In the genomic region with DNA sequence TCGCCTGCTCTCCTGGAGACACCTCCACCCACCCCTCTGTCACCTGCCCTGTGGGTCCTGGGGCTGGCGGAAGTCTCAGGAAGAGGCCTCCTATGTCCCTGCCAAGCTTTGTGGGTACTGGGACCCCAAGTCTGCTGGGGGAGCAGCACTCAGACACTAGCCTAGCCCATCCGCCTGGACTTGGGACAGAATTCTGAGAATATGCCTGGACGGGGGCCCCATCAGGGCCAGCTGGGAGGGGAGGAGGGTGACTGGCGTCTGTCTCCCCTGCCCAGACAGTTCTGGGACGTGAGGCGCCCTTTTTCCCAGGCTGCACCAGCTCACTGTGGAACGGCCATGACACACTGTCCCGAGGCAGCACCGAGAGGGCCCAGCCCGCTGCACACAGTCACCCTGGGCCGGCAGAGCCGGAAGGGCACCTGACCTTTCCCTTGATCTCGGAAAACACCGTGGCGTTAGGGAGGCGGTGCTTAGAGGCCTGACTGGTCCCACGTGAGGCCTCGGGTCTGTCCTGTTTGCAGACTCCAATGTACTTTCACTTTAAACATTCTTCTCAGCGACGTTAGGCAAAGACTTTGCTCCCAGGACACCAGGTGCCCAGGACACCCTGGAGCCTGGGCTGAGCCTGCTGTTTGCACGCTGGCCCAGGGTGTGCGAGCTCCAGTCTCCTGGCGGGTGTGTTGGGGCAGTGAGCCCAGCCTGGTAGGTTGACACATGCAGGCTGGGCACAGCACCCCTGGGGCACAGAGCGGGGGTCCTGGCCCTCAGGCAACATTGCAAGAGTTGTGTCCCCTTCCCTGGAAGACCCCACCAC, we compare ENCODE assay signal across 1 cellular context.
TF ChIP-seq lines count a peak whose summit lies in the region.

No MANE protein-coding gene starts in this region.

TF ChIP-seq in GM23338, 12 proteins besides CTCF, POLR2A, EP300 and RAD21:
- TF ChIP-seq, protein P1, sequence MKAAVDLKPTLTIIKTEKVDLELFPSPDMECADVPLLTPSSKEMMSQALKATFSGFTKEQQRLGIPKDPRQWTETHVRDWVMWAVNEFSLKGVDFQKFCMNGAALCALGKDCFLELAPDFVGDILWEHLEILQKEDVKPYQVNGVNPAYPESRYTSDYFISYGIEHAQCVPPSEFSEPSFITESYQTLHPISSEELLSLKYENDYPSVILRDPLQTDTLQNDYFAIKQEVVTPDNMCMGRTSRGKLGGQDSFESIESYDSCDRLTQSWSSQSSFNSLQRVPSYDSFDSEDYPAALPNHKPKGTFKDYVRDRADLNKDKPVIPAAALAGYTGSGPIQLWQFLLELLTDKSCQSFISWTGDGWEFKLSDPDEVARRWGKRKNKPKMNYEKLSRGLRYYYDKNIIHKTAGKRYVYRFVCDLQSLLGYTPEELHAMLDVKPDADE (IDR thresholded peaks at IDR 0.05): no peak
- TF ChIP-seq CREB1 (CRISPR knock-in tag; IDR thresholded peaks at IDR 0.05; ENCODE audit: low read depth): no peak
- TF ChIP-seq EZH2phosphoT487 (IDR thresholded peaks at IDR 0.05; ENCODE audit: unreplicated experiment): no peak
- no peak for TF ChIP-seq EZH2 (IDR thresholded peaks at IDR 0.05; ENCODE audit: low read depth, unreplicated experiment)
- TF ChIP-seq, protein P2, sequence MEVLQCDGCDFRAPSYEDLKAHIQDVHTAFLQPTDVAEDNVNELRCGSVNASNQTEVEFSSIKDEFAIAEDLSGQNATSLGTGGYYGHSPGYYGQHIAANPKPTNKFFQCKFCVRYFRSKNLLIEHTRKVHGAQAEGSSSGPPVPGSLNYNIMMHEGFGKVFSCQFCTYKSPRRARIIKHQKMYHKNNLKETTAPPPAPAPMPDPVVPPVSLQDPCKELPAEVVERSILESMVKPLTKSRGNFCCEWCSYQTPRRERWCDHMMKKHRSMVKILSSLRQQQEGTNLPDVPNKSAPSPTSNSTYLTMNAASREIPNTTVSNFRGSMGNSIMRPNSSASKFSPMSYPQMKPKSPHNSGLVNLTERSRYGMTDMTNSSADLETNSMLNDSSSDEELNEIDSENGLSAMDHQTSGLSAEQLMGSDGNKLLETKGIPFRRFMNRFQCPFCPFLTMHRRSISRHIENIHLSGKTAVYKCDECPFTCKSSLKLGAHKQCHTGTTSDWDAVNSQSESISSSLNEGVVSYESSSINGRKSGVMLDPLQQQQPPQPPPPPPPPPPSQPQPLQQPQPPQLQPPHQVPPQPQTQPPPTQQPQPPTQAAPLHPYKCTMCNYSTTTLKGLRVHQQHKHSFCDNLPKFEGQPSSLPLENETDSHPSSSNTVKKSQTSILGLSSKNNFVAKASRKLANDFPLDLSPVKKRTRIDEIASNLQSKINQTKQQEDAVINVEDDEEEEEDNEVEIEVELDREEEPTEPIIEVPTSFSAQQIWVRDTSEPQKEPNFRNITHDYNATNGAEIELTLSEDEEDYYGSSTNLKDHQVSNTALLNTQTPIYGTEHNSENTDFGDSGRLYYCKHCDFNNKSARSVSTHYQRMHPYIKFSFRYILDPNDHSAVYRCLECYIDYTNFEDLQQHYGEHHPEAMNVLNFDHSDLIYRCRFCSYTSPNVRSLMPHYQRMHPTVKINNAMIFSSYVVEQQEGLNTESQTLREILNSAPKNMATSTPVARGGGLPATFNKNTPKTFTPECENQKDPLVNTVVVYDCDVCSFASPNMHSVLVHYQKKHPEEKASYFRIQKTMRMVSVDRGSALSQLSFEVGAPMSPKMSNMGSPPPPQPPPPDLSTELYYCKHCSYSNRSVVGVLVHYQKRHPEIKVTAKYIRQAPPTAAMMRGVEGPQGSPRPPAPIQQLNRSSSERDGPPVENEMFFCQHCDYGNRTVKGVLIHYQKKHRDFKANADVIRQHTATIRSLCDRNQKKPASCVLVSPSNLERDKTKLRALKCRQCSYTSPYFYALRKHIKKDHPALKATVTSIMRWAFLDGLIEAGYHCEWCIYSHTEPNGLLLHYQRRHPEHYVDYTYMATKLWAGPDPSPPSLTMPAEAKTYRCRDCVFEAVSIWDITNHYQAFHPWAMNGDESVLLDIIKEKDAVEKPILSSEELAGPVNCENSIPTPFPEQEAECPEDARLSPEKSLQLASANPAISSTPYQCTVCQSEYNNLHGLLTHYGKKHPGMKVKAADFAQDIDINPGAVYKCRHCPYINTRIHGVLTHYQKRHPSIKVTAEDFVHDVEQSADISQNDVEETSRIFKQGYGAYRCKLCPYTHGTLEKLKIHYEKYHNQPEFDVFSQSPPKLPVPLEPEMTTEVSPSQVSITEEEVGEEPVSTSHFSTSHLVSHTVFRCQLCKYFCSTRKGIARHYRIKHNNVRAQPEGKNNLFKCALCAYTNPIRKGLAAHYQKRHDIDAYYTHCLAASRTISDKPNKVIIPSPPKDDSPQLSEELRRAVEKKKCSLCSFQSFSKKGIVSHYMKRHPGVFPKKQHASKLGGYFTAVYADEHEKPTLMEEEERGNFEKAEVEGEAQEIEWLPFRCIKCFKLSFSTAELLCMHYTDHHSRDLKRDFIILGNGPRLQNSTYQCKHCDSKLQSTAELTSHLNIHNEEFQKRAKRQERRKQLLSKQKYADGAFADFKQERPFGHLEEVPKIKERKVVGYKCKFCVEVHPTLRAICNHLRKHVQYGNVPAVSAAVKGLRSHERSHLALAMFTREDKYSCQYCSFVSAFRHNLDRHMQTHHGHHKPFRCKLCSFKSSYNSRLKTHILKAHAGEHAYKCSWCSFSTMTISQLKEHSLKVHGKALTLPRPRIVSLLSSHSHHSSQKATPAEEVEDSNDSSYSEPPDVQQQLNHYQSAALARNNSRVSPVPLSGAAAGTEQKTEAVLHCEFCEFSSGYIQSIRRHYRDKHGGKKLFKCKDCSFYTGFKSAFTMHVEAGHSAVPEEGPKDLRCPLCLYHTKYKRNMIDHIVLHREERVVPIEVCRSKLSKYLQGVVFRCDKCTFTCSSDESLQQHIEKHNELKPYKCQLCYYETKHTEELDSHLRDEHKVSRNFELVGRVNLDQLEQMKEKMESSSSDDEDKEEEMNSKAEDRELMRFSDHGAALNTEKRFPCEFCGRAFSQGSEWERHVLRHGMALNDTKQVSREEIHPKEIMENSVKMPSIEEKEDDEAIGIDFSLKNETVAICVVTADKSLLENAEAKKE (CRISPR knock-in tag; IDR thresholded peaks at IDR 0.05): no peak
- no peak for TF ChIP-seq STAT1 (IDR thresholded peaks at IDR 0.05; ENCODE audit: unreplicated experiment)
- no peak for TF ChIP-seq ZNF114 (CRISPR knock-in tag; IDR thresholded peaks at IDR 0.05)
- no peak for TF ChIP-seq ZNF331 (CRISPR knock-in tag; IDR thresholded peaks at IDR 0.05; ENCODE audit: low read depth)
- TF ChIP-seq POLR2AphosphoS5 (IDR thresholded peaks at IDR 0.05; ENCODE audit: low read depth): no peak
- TF ChIP-seq, protein P3, sequence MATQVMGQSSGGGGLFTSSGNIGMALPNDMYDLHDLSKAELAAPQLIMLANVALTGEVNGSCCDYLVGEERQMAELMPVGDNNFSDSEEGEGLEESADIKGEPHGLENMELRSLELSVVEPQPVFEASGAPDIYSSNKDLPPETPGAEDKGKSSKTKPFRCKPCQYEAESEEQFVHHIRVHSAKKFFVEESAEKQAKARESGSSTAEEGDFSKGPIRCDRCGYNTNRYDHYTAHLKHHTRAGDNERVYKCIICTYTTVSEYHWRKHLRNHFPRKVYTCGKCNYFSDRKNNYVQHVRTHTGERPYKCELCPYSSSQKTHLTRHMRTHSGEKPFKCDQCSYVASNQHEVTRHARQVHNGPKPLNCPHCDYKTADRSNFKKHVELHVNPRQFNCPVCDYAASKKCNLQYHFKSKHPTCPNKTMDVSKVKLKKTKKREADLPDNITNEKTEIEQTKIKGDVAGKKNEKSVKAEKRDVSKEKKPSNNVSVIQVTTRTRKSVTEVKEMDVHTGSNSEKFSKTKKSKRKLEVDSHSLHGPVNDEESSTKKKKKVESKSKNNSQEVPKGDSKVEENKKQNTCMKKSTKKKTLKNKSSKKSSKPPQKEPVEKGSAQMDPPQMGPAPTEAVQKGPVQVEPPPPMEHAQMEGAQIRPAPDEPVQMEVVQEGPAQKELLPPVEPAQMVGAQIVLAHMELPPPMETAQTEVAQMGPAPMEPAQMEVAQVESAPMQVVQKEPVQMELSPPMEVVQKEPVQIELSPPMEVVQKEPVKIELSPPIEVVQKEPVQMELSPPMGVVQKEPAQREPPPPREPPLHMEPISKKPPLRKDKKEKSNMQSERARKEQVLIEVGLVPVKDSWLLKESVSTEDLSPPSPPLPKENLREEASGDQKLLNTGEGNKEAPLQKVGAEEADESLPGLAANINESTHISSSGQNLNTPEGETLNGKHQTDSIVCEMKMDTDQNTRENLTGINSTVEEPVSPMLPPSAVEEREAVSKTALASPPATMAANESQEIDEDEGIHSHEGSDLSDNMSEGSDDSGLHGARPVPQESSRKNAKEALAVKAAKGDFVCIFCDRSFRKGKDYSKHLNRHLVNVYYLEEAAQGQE (IDR thresholded peaks at IDR 0.05; ENCODE audit: unreplicated experiment): no peak
- no peak for TF ChIP-seq NANOG (IDR thresholded peaks at IDR 0.05; ENCODE audit: borderline replicate concordance)
- no peak for TF ChIP-seq JUNB (IDR thresholded peaks at IDR 0.05; ENCODE audit: unreplicated experiment)
TF ChIP-seq in GM23338: peak in this region for 0.
